ENCODE assay signal across 22 cellular contexts in the genomic region with DNA sequence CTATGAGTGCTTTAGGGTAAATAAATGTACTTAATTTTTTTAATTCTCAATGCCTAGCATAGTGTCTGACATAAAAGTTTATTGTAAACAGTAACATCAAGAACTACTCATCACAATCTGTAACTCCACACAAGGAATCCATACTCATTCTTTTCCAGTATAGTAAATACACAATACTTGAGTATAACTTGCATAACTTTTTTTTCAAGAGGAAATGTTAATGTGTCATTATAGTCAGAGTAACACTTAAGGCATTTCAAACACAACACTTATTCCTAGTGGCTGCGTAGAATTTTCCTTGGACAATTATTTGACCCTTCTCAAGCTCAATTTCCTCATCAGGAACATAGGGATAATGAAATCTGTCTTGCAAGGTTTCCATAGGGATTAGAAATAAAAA.
DNase-seq lines count a peak whose midpoint lies in the region; ATAC-seq and TF ChIP-seq lines count a peak whose summit lies in the region.
"Had no signal": no experiment of that assay in that cellular context is flagged by ENCODE, and none has a peak within 500 bp of the region (broad histone marks: within the 10 kb centered on the region; RNA-seq: fewer than 3 reads in every experiment).

No MANE protein-coding gene starts in this region.

- DNase-seq in EL (peak; percentile 15), HT1080 (ENCODE audit: low read depth) (peak; percentile 22), fibroblast of mammary gland (ENCODE audit: low read depth) (peak; percentile 10), pulmonary artery endothelial cell (ENCODE audit: low read depth, low spot score) (peak; percentile 17), substantia nigra (lab: John Stamatoyannopoulos, UW) (no peak), iPS-NIHi11 (ENCODE audit: low spot score) (no peak)
- DNase-seq: CD4-positive, CD25-positive, alpha-beta regulatory T cell; DMS79; GOT3; KBM-7; NCI-H1092; NCI-H1436; NCI-H187 treated with DMSO at 0.1 percent for 48 hours; NCI-H2107; NCI-H510A; NCI-H748 treated with DMSO at 0.1 percent for 48 hours; SHP77 treated with DMSO at 0.1 percent for 48 hours; SW 1271 had no signal

- no peak for ATAC-seq in GM18868 (IDR thresholded peaks at IDR 0.05; ENCODE audit: unreplicated experiment)
- ATAC-seq: HepG2 had no signal

- no peak overlapping the region for H3K27ac ChIP-seq in substantia nigra (ENCODE audit: low read depth, low read length, poor library complexity, severe bottlenecking)
- H3K27ac ChIP-seq: RWPE1, SK-N-MC had no signal

- H3K4me3 ChIP-seq in fibroblast of mammary gland (ENCODE audit: control insufficient read depth, low read depth, low read length): no peak overlapping the region
- H3K4me3 ChIP-seq: SK-N-MC had no signal

- no peak for TF ChIP-seq CTCF in fibroblast of mammary gland (conservative IDR thresholded peaks at IDR 0.05; ENCODE audit: control insufficient read depth, insufficient read depth, low read depth, low read length)

Comparison
In these comparisons a context has a peak if more than half of its experiments do, and no peak if none do; other contexts are left out.
1. DNase-seq: peak in EL (single experiment), HT1080 (single experiment), fibroblast of mammary gland (single experiment) and pulmonary artery endothelial cell (single experiment); none in substantia nigra (0 of 49) and iPS-NIHi11 (single experiment).